Comparison of ENCODE assay signal across 1 cellular context in the genomic region with DNA sequence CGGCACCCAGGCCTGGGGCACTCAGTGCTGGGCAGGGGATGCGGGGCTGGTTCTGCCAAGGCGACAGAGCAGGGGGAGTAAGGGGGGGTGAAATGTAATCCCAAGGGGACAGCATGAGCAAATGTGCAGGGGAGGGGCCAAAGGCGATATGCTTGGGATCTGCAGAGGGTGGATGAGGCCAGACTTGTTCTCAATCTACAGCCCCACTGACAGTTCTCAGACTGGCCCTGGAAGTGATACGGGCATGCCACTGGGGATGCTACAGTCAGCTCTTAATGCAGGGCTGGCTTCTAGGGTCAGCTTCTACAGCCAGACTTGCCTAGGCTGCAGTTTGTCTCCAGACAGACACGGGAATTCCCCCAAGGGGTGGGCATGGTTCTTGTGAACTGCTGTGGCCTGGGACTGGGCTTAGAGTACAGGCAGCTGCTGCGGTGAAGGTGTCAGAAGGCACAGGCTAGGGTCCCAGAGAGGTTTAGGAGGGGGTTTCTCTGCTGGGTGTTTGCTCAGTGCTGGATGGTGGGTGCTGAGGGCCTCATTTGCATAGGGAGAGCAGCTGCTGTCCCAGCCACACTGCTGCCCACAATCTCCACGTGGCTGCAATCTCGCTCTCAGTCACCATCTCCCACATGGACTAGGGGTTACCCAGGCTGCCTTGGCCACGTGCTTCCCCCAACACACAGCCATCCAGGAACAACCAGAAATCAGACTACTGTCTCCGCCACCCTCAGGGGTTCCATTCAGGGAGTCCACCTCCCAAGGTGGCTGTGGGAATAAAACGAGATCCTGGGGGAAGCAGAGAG.
TF ChIP-seq lines count a peak whose summit lies in the region.

No MANE protein-coding gene starts in this region.

TF ChIP-seq in H1, 55 proteins besides CTCF, POLR2A, EP300 and RAD21 (continued from another document):
- TF ChIP-seq TEAD4 (IDR thresholded peaks at IDR 0.05; ENCODE audit: low read depth, low read length) (no peak), ZNF274 (IDR thresholded peaks at IDR 0.05; ENCODE audit: borderline replicate concordance, extremely low read depth, low read length) (no peak), SAP30 (IDR thresholded peaks at IDR 0.05; ENCODE audit: insufficient read depth, insufficient replicate concordance, low read length) (no peak), CREB1 (IDR thresholded peaks at IDR 0.05) (no peak), KDM5A (IDR thresholded peaks at IDR 0.05; ENCODE audit: low read length) (no peak), FOSL1 (IDR thresholded peaks at IDR 0.05; ENCODE audit: insufficient read depth, low read depth, low read length) (no peak)
